2 cellular contexts compared by ENCODE assay signal in genomic region chrX:46820391-46821100, GRCh38.
TF ChIP-seq lines count a peak whose summit lies in the region.

No MANE protein-coding gene starts in this region.

TF ChIP-seq in A549, 52 proteins besides CTCF, POLR2A, EP300 and RAD21:
- TF ChIP-seq RCOR1 (IDR thresholded peaks at IDR 0.05; ENCODE audit: low read depth, low read length), result no peak
- TF ChIP-seq HMGXB4 (CRISPR knock-in tag; IDR thresholded peaks at IDR 0.05; ENCODE audit: borderline replicate concordance), result no peak
- no peak for TF ChIP-seq CEBPB (IDR thresholded peaks at IDR 0.05)
- no peak for TF ChIP-seq FOSL2 (IDR thresholded peaks at IDR 0.05)
- TF ChIP-seq FOSL2 (CRISPR knock-in tag; IDR thresholded peaks at IDR 0.05), result no peak
- TF ChIP-seq BCL3 (IDR thresholded peaks at IDR 0.05), result no peak
- no peak for TF ChIP-seq ELK1 (IDR thresholded peaks at IDR 0.05; ENCODE audit: low read depth, low read length)
- no peak for TF ChIP-seq ESRRA (IDR thresholded peaks at IDR 0.05; ENCODE audit: borderline replicate concordance, low read length)
- no peak for TF ChIP-seq HOXB5 (CRISPR knock-in tag; IDR thresholded peaks at IDR 0.05)
- TF ChIP-seq HDAC2 (IDR thresholded peaks at IDR 0.05), result no peak
TF ChIP-seq in A549: peak in this region for 0.

TF ChIP-seq in endothelial cell of umbilical vein, 7 proteins besides CTCF, POLR2A, EP300 and RAD21:
- TF ChIP-seq FOS (IDR thresholded peaks at IDR 0.05; ENCODE audit: borderline replicate concordance, insufficient read depth, low read length) (no peak), POLR2AphosphoS5 (IDR thresholded peaks at IDR 0.05; ENCODE audit: insufficient read depth, low read depth, low read length) (no peak), EZH2 (IDR thresholded peaks at IDR 0.05; ENCODE audit: borderline replicate concordance, low read depth, low read length, severe bottlenecking) (no peak)
TF ChIP-seq in endothelial cell of umbilical vein: peak in this region for 0.
